11 cellular contexts compared by ENCODE assay signal in the genomic region with DNA sequence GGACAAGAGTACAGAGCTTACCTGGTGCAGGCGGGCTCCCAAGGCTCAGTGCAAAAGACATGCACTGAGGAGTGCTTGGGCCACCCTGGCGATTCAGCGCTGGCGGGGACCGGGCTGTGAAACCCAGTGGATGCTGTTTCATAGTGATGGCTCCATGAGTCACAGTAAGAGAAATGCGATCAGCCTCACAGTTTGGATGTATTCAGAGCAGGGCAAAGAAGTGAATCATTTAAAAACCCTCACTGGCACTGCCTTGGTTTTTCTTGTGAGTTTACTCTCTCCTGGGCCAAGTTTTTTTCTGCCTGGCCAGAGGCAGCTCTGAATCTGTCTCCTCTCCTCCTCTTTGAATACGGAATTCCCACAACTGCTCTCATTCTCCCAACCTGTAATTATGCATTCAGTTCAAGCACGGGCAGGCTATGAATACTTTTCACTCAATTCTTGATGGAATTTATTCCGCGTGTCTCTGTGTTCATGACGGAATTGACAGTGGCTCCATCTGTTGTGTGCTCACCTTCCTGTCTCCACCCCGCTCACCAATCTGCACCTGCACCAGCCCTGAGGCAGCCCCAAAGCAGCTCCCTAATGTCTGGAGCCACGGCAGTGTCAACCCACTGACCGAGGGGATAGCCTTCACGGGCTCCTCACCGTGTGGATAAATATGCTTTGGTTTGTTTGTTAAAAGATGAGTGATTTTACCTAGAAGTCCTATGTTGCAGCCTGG. TPM values are rescaled to one million over a fixed set of nuclear protein-coding genes. Genes with fewer than 3 reads are reported as not detected.
DNase-seq lines count a peak whose midpoint lies in the region; ATAC-seq and TF ChIP-seq lines count a peak whose summit lies in the region.
"Had no signal": no experiment of that assay in that cellular context is flagged by ENCODE, and none has a peak within 500 bp of the region (broad histone marks: within the 10 kb centered on the region; RNA-seq: fewer than 3 reads in every experiment).

No MANE protein-coding gene starts in this region.

- intact Hi-C loops in mucosa of descending colon (cut with DNase I, micrococcal nuclease), result no loop called here

- H3K36me3 ChIP-seq in mucosa of descending colon (ENCODE audit: low read depth), result no peaks in the 10 kb centered on the region
- H3K36me3 ChIP-seq: upper lobe of left lung had no signal

- H3K4me3 ChIP-seq in fibroblast of mammary gland (ENCODE audit: control insufficient read depth, low read depth, low read length) (no peak overlapping the region), mucosa of descending colon (no peak overlapping the region)
- H3K4me3 ChIP-seq: upper lobe of left lung had no signal

- H3K4me1 Mint-ChIP-seq in stimulated activated effector memory CD8-positive, alpha-beta T cell treated with anti-CD3 and anti-CD28 coated beads, Interleukin-12 subunit alpha, Interleukin-12 subunit beta, amount 100 ng/mL, for 72 hours, result peaks cover 5% of the 10 kb centered on the region

- no peak overlapping the region for H3K4me3 Mint-ChIP-seq in stimulated activated effector memory CD8-positive, alpha-beta T cell treated with anti-CD3 and anti-CD28 coated beads, Interleukin-12 subunit alpha, Interleukin-12 subunit beta, amount 100 ng/mL, for 72 hours

- no peaks in the 10 kb centered on the region for H3K4me1 ChIP-seq in mucosa of descending colon (ENCODE audit: low read depth)

- H3K9me3 ChIP-seq in mucosa of descending colon, result no peaks in the 10 kb centered on the region
- H3K9me3 ChIP-seq: upper lobe of left lung had no signal

- DNase-seq in activated CD4-positive, alpha-beta T cell treated with anti-CD3 and anti-CD28 coated beads for 48 hours, result peak; percentile 51
- DNase-seq in activated CD4-positive, alpha-beta T cell treated with anti-CD3 and anti-CD28 coated beads, Interleukin-2, amount 50 U/mL, for 1 hour, result no peak
- DNase-seq in RKO (ENCODE audit: low spot score) (peak; percentile 84), fibroblast of mammary gland (ENCODE audit: low read depth) (peak; percentile 94), mucosa of descending colon (no peak), NCI-H446 treated with DMSO at 0.1 percent for 48 hours (lab: John Stamatoyannopoulos, UW) (no peak)
- no peak for DNase-seq in stimulated activated effector memory CD8-positive, alpha-beta T cell treated with anti-CD3 and anti-CD28 coated beads, Interleukin-12 subunit alpha, Interleukin-12 subunit beta, amount 100 ng/mL, for 72 hours (ENCODE audit: low spot score in 2 of 2)
- DNase-seq: T-helper 2 cell had no signal

- no peaks in the 10 kb centered on the region for H3K9me3 Mint-ChIP-seq in stimulated activated effector memory CD8-positive, alpha-beta T cell treated with anti-CD3 and anti-CD28 coated beads, Interleukin-12 subunit alpha, Interleukin-12 subunit beta, amount 100 ng/mL, for 72 hours

- ATAC-seq in stimulated activated effector memory CD8-positive, alpha-beta T cell treated with anti-CD3 and anti-CD28 coated beads, Interleukin-12 subunit alpha, Interleukin-12 subunit beta, amount 100 ng/mL, for 72 hours, result peak; percentile 88
- ATAC-seq in HG02973 (IDR thresholded peaks at IDR 0.05; ENCODE audit: unreplicated experiment) (no peak), mucosa of descending colon (no peak)

- H3K36me3 Mint-ChIP-seq in stimulated activated effector memory CD8-positive, alpha-beta T cell treated with anti-CD3 and anti-CD28 coated beads, Interleukin-12 subunit alpha, Interleukin-12 subunit beta, amount 100 ng/mL, for 72 hours, result no peaks in the 10 kb centered on the region

- no peak for TF ChIP-seq CTCF in fibroblast of mammary gland (conservative IDR thresholded peaks at IDR 0.05; ENCODE audit: control insufficient read depth, insufficient read depth, low read depth, low read length)
- TF ChIP-seq CTCF in mucosa of descending colon (IDR thresholded peaks at IDR 0.05), result no peak

- no peak overlapping the region for H3K27ac Mint-ChIP-seq in stimulated activated effector memory CD8-positive, alpha-beta T cell treated with anti-CD3 and anti-CD28 coated beads, Interleukin-12 subunit alpha, Interleukin-12 subunit beta, amount 100 ng/mL, for 72 hours

RNA-seq across cellular contexts. Expression of gene ADAMTS8, which starts 14.9 kb away (rescaled TPM):
- total RNA-seq in mucosa of descending colon, result 10 to 100 TPM in 1 of 3 donors, 1 to 10 TPM in 1, under 1 TPM in 1; 0.38 to 10.5 (median 2.6) TPM
- total RNA-seq: fibroblast of villous mesenchyme had no signal

RNA-seq across cellular contexts. Expression of gene ADAMTS15, which starts 34.9 kb away (rescaled TPM):
- total RNA-seq in mucosa of descending colon, result 1 to 10 TPM; 1.8 to 7.8 (median 3.5) TPM

Comparison
In these comparisons a context has a peak if more than half of its experiments do, and no peak if none do; other contexts are left out.
1. DNase-seq: peak in activated CD4-positive, alpha-beta T cell treated with anti-CD3 and anti-CD28 coated beads for 48 hours (single experiment), RKO (single experiment) and fibroblast of mammary gland (single experiment); none in activated CD4-positive, alpha-beta T cell treated with anti-CD3 and anti-CD28 coated beads, Interleukin-2, amount 50 U/mL, for 1 hour (single experiment), stimulated activated effector memory CD8-positive, alpha-beta T cell treated with anti-CD3 and anti-CD28 coated beads, Interleukin-12 subunit alpha, Interleukin-12 subunit beta, amount 100 ng/mL, for 72 hours (0 of 2), mucosa of descending colon (0 of 3) and NCI-H446 treated with DMSO at 0.1 percent for 48 hours (single experiment).